Comparison of ENCODE assay signal across 8 cellular contexts in the genomic region with DNA sequence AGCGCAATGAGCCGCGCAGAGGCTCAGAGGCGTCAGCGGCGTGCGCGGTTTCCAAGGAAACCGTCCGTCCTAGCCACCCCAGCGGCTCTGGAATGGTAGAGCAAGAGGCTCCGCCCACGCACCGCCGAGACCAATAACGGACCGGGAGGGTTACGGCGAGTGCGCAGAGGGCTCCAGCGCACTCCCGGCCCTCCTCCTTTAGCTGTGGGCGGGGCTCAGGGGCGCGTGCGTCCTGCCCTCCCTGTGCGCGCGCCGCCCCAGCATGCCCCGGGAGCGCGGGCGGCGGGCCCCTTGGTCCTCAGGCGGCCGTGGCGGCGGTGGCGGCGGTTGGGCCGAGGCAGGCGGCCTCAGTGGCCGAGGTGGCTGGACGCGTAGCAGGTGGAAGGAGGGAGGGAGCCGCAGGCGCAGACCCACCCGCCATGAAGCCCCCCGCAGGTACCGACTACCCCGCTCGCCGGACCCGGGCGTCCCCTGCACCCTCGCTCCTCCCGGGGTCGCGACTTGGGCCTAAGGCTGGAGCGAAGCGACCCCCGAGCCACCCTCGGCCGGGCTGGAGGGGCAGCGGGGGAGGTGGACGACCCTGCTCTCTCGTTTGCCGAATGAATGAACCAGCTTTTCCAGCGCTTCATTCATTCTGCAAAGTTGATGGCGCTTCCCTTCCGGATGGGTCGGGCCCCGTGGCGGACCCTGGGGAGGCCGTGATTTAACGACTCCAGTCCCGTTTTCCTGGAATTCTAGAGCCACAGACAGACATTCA. TPM values are rescaled to one million over a fixed set of nuclear protein-coding genes. Genes with fewer than 3 reads are reported as not detected.
DNase-seq lines count a peak whose midpoint lies in the region; ATAC-seq and TF ChIP-seq lines count a peak whose summit lies in the region.

A gene (plus strand): TSS at position 260 of the 757 bp plus-strand sequence. CDS start 160 bp downstream, at position 420.

- no peaks in the 10 kb centered on the region for H3F3A ChIP-seq in PC-3 (ENCODE audit: low read length, unreplicated experiment)

- peaks cover 14% of the 10 kb centered on the region for H3K4me1 ChIP-seq in PC-3 (ENCODE audit: insufficient read depth, low read length)
- peaks cover 30% of the 10 kb centered on the region for H3K4me1 ChIP-seq in mucosa of descending colon (ENCODE audit: low read depth)

- H3K36me3 ChIP-seq in PC-3 (ENCODE audit: low read depth, low read length) = no peaks in the 10 kb centered on the region; the same call in 1 of the 2 replicates
- no peaks in the 10 kb centered on the region for H3K36me3 ChIP-seq in mucosa of descending colon (ENCODE audit: low read depth)

- TF ChIP-seq EP300 in Ishikawa (IDR thresholded peaks at IDR 0.05; ENCODE audit: borderline replicate concordance) = no peak

- CTCF ChIA-PET in PC-3 (lab: Charles Lee) = interaction anchor here (0.5 kb wide), 1 partner anchor 173 kb away, joined by 6 read pairs; no protein-coding TSS in a partner anchor

- H3K27me3 ChIP-seq in PC-3 (ENCODE audit: low read length) = no peaks in the 10 kb centered on the region

- H3K4me3 ChIP-seq in PC-3 (ENCODE audit: low read length) (peak within 1 kb of the TSS; percentile 89), mucosa of descending colon (peak within 1 kb of the TSS; percentile 67)

- H3K79me2 ChIP-seq in PC-3 (ENCODE audit: low read length) = peaks cover 73% of the 10 kb centered on the region

- H3K27ac ChIP-seq in PC-3 (ENCODE audit: low read length) (0 out of 2 replicates have a peak within 1 kb of the TSS, but pooled peaks have one; percentile 25), epithelial cell of prostate (peak within 1 kb of the TSS; percentile 38)

- no peak for TF ChIP-seq RAD21 in Ishikawa (IDR thresholded peaks at IDR 0.05; ENCODE audit: low read depth)

- POLR2A ChIA-PET in PC-3 (lab: Charles Lee; ENCODE audit: unreplicated experiment) = no interaction called here

- H3K9me3 ChIP-seq in PC-3 (ENCODE audit: low read length) (no peaks in the 10 kb centered on the region), mucosa of descending colon (no peaks in the 10 kb centered on the region)

- ATAC-seq in GM21529 (IDR thresholded peaks at IDR 0.05; ENCODE audit: unreplicated experiment) (peak; percentile 46), PC-3 (peak; percentile 89), mucosa of descending colon (peak; percentile 92)

- no peak for TF ChIP-seq CTCF in PC-3 (conservative IDR thresholded peaks at IDR 0.05; ENCODE audit: low read depth, low read length)
- TF ChIP-seq CTCF in mucosa of descending colon (IDR thresholded peaks at IDR 0.05) = no peak

- peak within 1 kb of the TSS; percentile 82 for H2AFZ ChIP-seq in PC-3 (ENCODE audit: low read length)

- BruUV-seq in PC-3 (replicated peaks; lab: Mats Ljungman, UMichigan) = TSS peak; percentile 54

- no peaks in the 10 kb centered on the region for H3K9me2 ChIP-seq in PC-3 (replicated peaks; ENCODE audit: low read length)

- peak within 1 kb of the TSS; percentile 99 for H3K9ac ChIP-seq in PC-3 (ENCODE audit: low read length)

- peak within 1 kb of the TSS; percentile 92 for H3K4me2 ChIP-seq in PC-3 (ENCODE audit: low read length)

- intact Hi-C loops in PC-3 (cut with micrococcal nuclease) = no loop called here
- intact Hi-C loops in mucosa of descending colon (cut with DNase I, micrococcal nuclease) = no loop called here

- peak; percentile 100 for DNase-seq in DMS 273 (lab: John Stamatoyannopoulos, UW; ENCODE audit: unreplicated experiment)
- DNase-seq in PC-3 = peak; percentile 98
- peak; percentile 100 for DNase-seq in activated T-cell treated with anti-CD3 and anti-CD28 coated beads for 48 hours (ENCODE audit: low read depth)
- DNase-seq in epithelial cell of prostate (ENCODE audit: low read depth, low spot score) = peak; percentile 95
- DNase-seq in mucosa of descending colon = peak; percentile 99 to 100 (median 99)
- peak; percentile 98 for DNase-seq in stimulated activated CD8-positive, alpha-beta memory T cell treated with anti-CD3 and anti-CD28 coated beads, Interleukin-4, amount 100 ng/mL, for 24 hours (ENCODE audit: low read depth)

- peaks cover 7% of the 10 kb centered on the region; the same call in 1 of the 2 replicates for H4K20me1 ChIP-seq in PC-3 (ENCODE audit: low read length)

TF ChIP-seq in Ishikawa, 13 proteins besides CTCF, POLR2A, EP300 and RAD21:
- TF ChIP-seq, protein P1, sequence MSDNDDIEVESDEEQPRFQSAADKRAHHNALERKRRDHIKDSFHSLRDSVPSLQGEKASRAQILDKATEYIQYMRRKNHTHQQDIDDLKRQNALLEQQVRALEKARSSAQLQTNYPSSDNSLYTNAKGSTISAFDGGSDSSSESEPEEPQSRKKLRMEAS (IDR thresholded peaks at IDR 0.05) = peak; percentile 80
- TF ChIP-seq YY1 (IDR thresholded peaks at IDR 0.05; ENCODE audit: low read depth) (peak; percentile 59; the same call in 1 of the 2 replicates), CREB1 (IDR thresholded peaks at IDR 0.05; ENCODE audit: low read depth) (no peak), CEBPB (IDR thresholded peaks at IDR 0.05) (no peak), TCF12 (IDR thresholded peaks at IDR 0.05; ENCODE audit: low read depth) (no peak), EGR1 (IDR thresholded peaks at IDR 0.05) (peak; percentile 93), ZBTB7A (IDR thresholded peaks at IDR 0.05; ENCODE audit: low read depth) (peak; percentile 81; the same call in 1 of the 2 replicates), FOXM1 (IDR thresholded peaks at IDR 0.05; ENCODE audit: borderline replicate concordance, low read depth) (no peak), TAF1 (IDR thresholded peaks at IDR 0.05; ENCODE audit: low read depth) (peak; percentile 86), NFIC (IDR thresholded peaks at IDR 0.05) (no peak; the same call in 1 of the 2 replicates), TEAD4 (IDR thresholded peaks at IDR 0.05) (peak; percentile 19; the same call in 1 of the 2 replicates)
- TF ChIP-seq, protein P2, sequence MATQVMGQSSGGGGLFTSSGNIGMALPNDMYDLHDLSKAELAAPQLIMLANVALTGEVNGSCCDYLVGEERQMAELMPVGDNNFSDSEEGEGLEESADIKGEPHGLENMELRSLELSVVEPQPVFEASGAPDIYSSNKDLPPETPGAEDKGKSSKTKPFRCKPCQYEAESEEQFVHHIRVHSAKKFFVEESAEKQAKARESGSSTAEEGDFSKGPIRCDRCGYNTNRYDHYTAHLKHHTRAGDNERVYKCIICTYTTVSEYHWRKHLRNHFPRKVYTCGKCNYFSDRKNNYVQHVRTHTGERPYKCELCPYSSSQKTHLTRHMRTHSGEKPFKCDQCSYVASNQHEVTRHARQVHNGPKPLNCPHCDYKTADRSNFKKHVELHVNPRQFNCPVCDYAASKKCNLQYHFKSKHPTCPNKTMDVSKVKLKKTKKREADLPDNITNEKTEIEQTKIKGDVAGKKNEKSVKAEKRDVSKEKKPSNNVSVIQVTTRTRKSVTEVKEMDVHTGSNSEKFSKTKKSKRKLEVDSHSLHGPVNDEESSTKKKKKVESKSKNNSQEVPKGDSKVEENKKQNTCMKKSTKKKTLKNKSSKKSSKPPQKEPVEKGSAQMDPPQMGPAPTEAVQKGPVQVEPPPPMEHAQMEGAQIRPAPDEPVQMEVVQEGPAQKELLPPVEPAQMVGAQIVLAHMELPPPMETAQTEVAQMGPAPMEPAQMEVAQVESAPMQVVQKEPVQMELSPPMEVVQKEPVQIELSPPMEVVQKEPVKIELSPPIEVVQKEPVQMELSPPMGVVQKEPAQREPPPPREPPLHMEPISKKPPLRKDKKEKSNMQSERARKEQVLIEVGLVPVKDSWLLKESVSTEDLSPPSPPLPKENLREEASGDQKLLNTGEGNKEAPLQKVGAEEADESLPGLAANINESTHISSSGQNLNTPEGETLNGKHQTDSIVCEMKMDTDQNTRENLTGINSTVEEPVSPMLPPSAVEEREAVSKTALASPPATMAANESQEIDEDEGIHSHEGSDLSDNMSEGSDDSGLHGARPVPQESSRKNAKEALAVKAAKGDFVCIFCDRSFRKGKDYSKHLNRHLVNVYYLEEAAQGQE (IDR thresholded peaks at IDR 0.05; ENCODE audit: low read depth) = no peak
- TF ChIP-seq, protein P3, sequence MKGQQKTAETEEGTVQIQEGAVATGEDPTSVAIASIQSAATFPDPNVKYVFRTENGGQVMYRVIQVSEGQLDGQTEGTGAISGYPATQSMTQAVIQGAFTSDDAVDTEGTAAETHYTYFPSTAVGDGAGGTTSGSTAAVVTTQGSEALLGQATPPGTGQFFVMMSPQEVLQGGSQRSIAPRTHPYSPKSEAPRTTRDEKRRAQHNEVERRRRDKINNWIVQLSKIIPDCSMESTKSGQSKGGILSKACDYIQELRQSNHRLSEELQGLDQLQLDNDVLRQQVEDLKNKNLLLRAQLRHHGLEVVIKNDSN (IDR thresholded peaks at IDR 0.05) = 0 out of 2 replicates have a peak, but pooled peaks have one; percentile 23

RNA-seq across cellular contexts. Expression of the gene that starts here (rescaled TPM):
- total RNA-seq in PC-3 (2014; rRNA removed) = 221 and 270 TPM in 2 replicates
- 10 to 100 TPM; 38.5 to 53.1 (median 46.6) TPM for total RNA-seq in mucosa of descending colon

Comparison
In these comparisons a context has a peak if more than half of its experiments do, and no peak if none do; other contexts are left out.
1. Peak in every context shown above with its lines: DNase-seq, ATAC-seq, H3K4me3 ChIP-seq and H3K27ac ChIP-seq.